In the genomic region with DNA sequence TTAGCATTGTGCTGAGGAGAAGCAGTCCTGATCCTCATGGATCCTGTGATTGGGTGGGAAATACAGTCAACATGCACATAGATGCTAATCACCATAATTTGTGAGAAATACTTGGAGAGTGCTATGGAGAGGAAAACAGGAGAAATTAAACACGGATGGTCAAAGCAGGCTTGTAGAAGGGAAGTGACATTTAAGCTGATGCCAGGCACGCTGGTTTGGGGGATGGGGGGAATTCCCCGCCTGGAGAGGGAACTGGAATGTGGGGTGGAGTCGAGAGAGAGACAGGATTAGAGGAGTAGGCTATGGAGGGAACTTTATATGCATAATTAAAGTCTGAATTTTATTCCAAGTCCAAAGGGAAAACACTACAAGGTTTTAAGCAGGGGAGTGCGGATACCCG, we compare ENCODE assay signal across 24 cellular contexts. TPM values are rescaled to one million over a fixed set of nuclear protein-coding genes. Genes with fewer than 3 reads are reported as not detected.
DNase-seq lines count a peak whose midpoint lies in the region; ATAC-seq, FAIRE-seq and TF ChIP-seq lines count a peak whose summit lies in the region.
"Had no signal": no experiment of that assay in that cellular context is flagged by ENCODE, and none has a peak within 500 bp of the region (broad histone marks: within the 10 kb centered on the region; RNA-seq: fewer than 3 reads in every experiment).

No MANE protein-coding gene starts in this region.

- no peak for ATAC-seq in GM21381 (IDR thresholded peaks at IDR 0.05; ENCODE audit: unreplicated experiment)
- no peak for ATAC-seq in HG02642 (IDR thresholded peaks at IDR 0.05; ENCODE audit: poor library complexity, unreplicated experiment)
- ATAC-seq: CD8-positive, alpha-beta T cell; esophagus mucosa; stimulated activated naive CD8-positive, alpha-beta T cell treated with anti-CD3 and anti-CD28 coated beads, Interleukin-15, amount 100 ng/mL, for 72 hours had no signal

- H3K36me3 ChIP-seq in H7 (replicated peaks; ENCODE audit: control insufficient read depth, insufficient read depth, low read length) (no peaks in the 10 kb centered on the region; the same call in 1 of the 2 replicates), bronchial epithelial cell (ENCODE audit: control insufficient read depth, insufficient read depth, low read length) (peaks cover 9% of the 10 kb centered on the region)

- DNase-seq in A172 (ENCODE audit: low spot score) (peak; percentile 14), H7 (peak; percentile 81), bronchial epithelial cell (ENCODE audit: low read depth) (peak; percentile 20), kidney tubule cell (ENCODE audit: low spot score) (peak; percentile 50), cerebellar cortex (ENCODE audit: low spot score) (no peak)
- DNase-seq in stimulated activated CD4-positive, alpha-beta T cell treated with anti-CD3 and anti-CD28 coated beads, Interleukin-4, amount 100 ng/mL, for 1 hour, result no peak
- DNase-seq: activated CD4-positive, CD25-positive, alpha-beta regulatory T cell treated with anti-CD3 and anti-CD28 coated beads, Interleukin-2, amount 50 U/mL, for 72 hours; activated naive CD8-positive, alpha-beta T cell treated with anti-CD3 and anti-CD28 coated beads, Interleukin-2, amount 10 ng/mL, durations not matched to agents 7 days and 5 days; CD8-positive, alpha-beta T cell; DMS53; glutamatergic neuron; GOT3; kidney; midbrain; NCI-H187 treated with DMSO at 0.1 percent for 48 hours; NCI-H345; stimulated activated CD4-positive, alpha-beta T cell treated with anti-CD3 and anti-CD28 coated beads, Interleukin-15, amount 100 ng/mL, for 24 hours; stimulated activated naive CD8-positive, alpha-beta T cell treated with anti-CD3 and anti-CD28 coated beads, Interleukin-15, amount 100 ng/mL, for 72 hours; trophoblast cell had no signal

- no peak for TF ChIP-seq CTCF in bronchial epithelial cell (IDR thresholded peaks at IDR 0.05; ENCODE audit: insufficient read depth, low read length, severe bottlenecking)

- H3K4me3 ChIP-seq in H7 (ENCODE audit: insufficient read depth, low read depth, low read length) (no peak overlapping the region), bronchial epithelial cell (ENCODE audit: low read depth, low read length) (no peak overlapping the region)

- FAIRE-seq in bronchial epithelial cell (lab: Jason Lieb, UNC), result no peak
- FAIRE-seq: kidney had no signal

- no peaks in the 10 kb centered on the region for H3K27me3 ChIP-seq in H7 (ENCODE audit: control insufficient read depth, insufficient read depth, low read length)
- no peaks in the 10 kb centered on the region for H3K27me3 ChIP-seq in bronchial epithelial cell (ENCODE audit: control insufficient read depth, insufficient read depth, low read length)

RNA-seq across cellular contexts. Expression of gene L1TD1, which starts 52.1 kb away (rescaled TPM):
- total RNA-seq in A172 (2014; rRNA removed; shearing (Covaris generic)), result not detected in 2 replicates
- 103 and 168 TPM in 2 replicates for total RNA-seq in H7 (2014; rRNA removed; shearing (Covaris generic))
- under 0.01 and 0.13 TPM in 2 replicates for total RNA-seq in bronchial epithelial cell
- total RNA-seq: activated naive CD8-positive, alpha-beta T cell treated with anti-CD3 and anti-CD28 coated beads, Interleukin-2, amount 10 ng/mL, durations not matched to agents 7 days and 5 days; activated T-helper 1 cell treated with anti-CD3 and anti-CD28 coated beads, Interleukin-12 subunit alpha, Interleukin-12 subunit beta, Interleukin-2, Interleukin-4 antibody, amounts not matched to agents 30 ng/mL and 10 ng/mL and 1 ng/mL, durations not matched to agents 14 hours and 24 hours and 36 hours; CD8-positive, alpha-beta T cell; esophagus mucosa; T-helper 2 cell treated with Interferon-gamma antibody and Interleukin-4, amounts not matched to agents 100 ng/mL and 5 ng/mL, for 36 hours had no signal

Comparison
In these comparisons a context has a peak if more than half of its experiments do, and no peak if none do; other contexts are left out.
1. DNase-seq: peak in A172 (single experiment), H7 (single experiment), bronchial epithelial cell (single experiment) and kidney tubule cell (single experiment); none in cerebellar cortex (single experiment) and stimulated activated CD4-positive, alpha-beta T cell treated with anti-CD3 and anti-CD28 coated beads, Interleukin-4, amount 100 ng/mL, for 1 hour (single experiment).
2. RNA of gene L1TD1, which starts 52.1 kb away (total RNA-seq): 103 to 168 TPM in H7; not detected in A172 and under 0.01 to 0.13 TPM in bronchial epithelial cell; every median in the first group is over 10 times any median in the second.